30 cellular contexts compared by ENCODE assay signal in the genomic region with DNA sequence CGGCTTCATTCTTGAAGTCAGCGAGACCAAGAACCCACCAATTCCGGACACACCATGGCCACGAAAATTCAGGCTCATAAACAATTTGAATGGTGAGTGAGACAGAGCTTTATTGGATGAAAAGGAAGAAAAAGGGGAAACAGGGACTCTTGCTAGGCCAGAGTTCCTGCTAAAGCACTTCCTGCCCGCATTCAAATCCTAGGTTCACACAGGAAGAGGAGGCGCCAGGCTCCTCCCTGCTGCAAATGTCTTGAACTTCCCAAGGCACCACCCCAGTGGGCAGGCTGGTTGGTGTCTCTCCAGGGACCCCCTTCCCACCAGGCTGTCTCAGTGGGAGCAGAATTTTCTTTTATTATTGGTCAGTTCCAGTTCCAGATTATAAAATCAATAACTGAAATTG.
"Had no signal": no experiment of that assay in that cellular context is flagged by ENCODE, and none has a peak within 500 bp of the region (broad histone marks: within the 10 kb centered on the region; RNA-seq: fewer than 3 reads in every experiment).

No MANE protein-coding gene starts in this region.

- H3K36me3 ChIP-seq: adrenal gland, MG63, Peyer's patch, SJSA1 had no signal

- H3K27ac ChIP-seq: adrenal gland, Peyer's patch, RWPE1, SJSA1 had no signal

- H3K4me3 ChIP-seq: adrenal gland, MG63, Peyer's patch, SJSA1 had no signal

- DNase-seq: activated B cell treated with CpG ODN at 0.5 μM for 24 hours; activated CD4-positive, alpha-beta memory T cell treated with anti-CD3 and anti-CD28 coated beads, Interleukin-2, amount 10 ng/mL, durations not matched to agents 7 days and 5 days; activated CD4-positive, alpha-beta T cell treated with anti-CD3 and anti-CD28 coated beads for 1 hour; activated CD4-positive, alpha-beta T cell treated with anti-CD3 and anti-CD28 coated beads, Interleukin-2, amount 50 U/mL, for 1 hour; activated gamma-delta T cell; activated naive CD4-positive, alpha-beta T cell treated with anti-CD3 and anti-CD28 coated beads, Interleukin-2, amount 10 ng/mL, durations not matched to agents 7 days and 5 days; activated naive CD8-positive, alpha-beta T cell treated with anti-CD3 and anti-CD28 coated beads, Interleukin-2, amount 10 ng/mL, durations not matched to agents 7 days and 5 days; activated T-cell treated with anti-CD3 and anti-CD28 coated beads for 4 hours; activated T-cell treated with anti-CD3 and anti-CD28 coated beads, Interleukin-2, amount 50 U/mL, for 48 hours; adrenal gland; anterior cingulate cortex; cerebellar nuclear complex; MG63; MV-4-11; NCI-H1092 treated with DMSO at 0.1 percent for 48 hours; NCI-H1417 treated with DMSO at 0.1 percent for 48 hours; NCI-H1694; NCI-H2029; NCI-H2107; NCI-H2171 treated with DMSO at 0.1 percent for 48 hours; NCI-H226; NCI-H526 treated with DMSO at 0.1 percent for 48 hours; NK-92 treated with Interleukin-12 subunit alpha and Interleukin-12 subunit beta, amount 100 ng/mL, for 24 hours; OCI-M1; Peyer's patch; Right ventricle myocardium superior had no signal

- FAIRE-seq: colon, TTC549 had no signal

- H3K9me3 ChIP-seq: adrenal gland, MG63, Peyer's patch, SJSA1 had no signal

- H3K27me3 ChIP-seq: adrenal gland, MG63, Peyer's patch, SJSA1 had no signal

- H3K4me1 ChIP-seq: adrenal gland, Peyer's patch, SJSA1 had no signal
